8 cellular contexts compared by ENCODE assay signal in the genomic region with DNA sequence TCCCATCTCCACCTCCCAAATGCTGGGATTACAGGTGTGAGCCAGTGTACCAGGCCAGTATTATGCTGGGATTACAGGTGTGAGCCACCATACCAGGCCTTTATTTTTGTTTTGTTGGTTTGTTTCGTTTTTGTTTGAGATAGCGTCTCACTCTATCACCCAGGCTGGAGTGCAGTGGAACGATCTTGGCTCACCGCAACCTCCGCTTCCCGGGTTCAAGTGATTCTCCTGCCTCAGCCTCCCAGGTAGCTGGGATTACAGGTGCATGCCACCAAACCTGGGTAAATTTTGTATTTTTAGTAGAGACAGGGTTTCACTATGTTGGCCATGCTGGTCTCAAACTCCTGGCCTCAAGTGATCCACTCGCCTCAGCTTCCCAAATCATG. TPM values are rescaled to one million over a fixed set of nuclear protein-coding genes. Genes with fewer than 3 reads are reported as not detected.
DNase-seq lines count a peak whose midpoint lies in the region; ATAC-seq, FAIRE-seq and TF ChIP-seq lines count a peak whose summit lies in the region.
"Not testable (repeated sequence)": the region's sequence is repeated elsewhere in the genome, so short reads cannot be mapped to it uniquely, and the experiment has no call there.

No MANE protein-coding gene starts in this region.

- not testable (repeated sequence) for H4K20me1 ChIP-seq in Karpas-422 (ENCODE audit: insufficient read depth, low read depth, low read length); keratinocyte (ENCODE audit: control insufficient read depth, extremely low read depth, insufficient read depth, low read length)

- WGBS in thymus, result 94% methylated on average over 7 of the region's 7 CpGs

- not testable (repeated sequence) for H2AFZ ChIP-seq in Karpas-422 (ENCODE audit: low read length); keratinocyte (ENCODE audit: control insufficient read depth, low read length)

- peak overlapping the region; percentile 84 for H3K27ac ChIP-seq in CD4-positive, CD25-positive, alpha-beta regulatory T cell (ENCODE audit: insufficient read depth, low read length, poor library complexity, severe bottlenecking)
- H3K27ac ChIP-seq in Karpas-422 (ENCODE audit: low read length), result peak overlapping the region; percentile 71
- peak overlapping the region; percentile 4 for H3K27ac ChIP-seq in duodenal mucosa (ENCODE audit: low read depth, low read length)
- peak overlapping the region; percentile 94 for H3K27ac ChIP-seq in keratinocyte (ENCODE audit: control insufficient read depth, insufficient read depth, low read length)
- H3K27ac ChIP-seq in thymus (ENCODE audit: low read depth), result peak overlapping the region; percentile 97

- H3K27me3 Mint-ChIP-seq in CD4-positive, CD25-positive, alpha-beta regulatory T cell; T-helper 2 cell treated with Interferon-gamma antibody and Interleukin-4, amounts not matched to agents 5 μg/mL and 100 μg/mL, for 36 hours (ENCODE audit: low read depth); osteocyte (ENCODE audit: unreplicated experiment): not testable (repeated sequence)

- peak overlapping the region; percentile 76 for H3K4me3 ChIP-seq in CD4-positive, CD25-positive, alpha-beta regulatory T cell (ENCODE audit: low read depth, low read length)
- H3K4me3 ChIP-seq in Karpas-422 (ENCODE audit: low read length); duodenal mucosa (ENCODE audit: low read depth in 1 of 2, low read length in 2 of 2); keratinocyte (ENCODE audit: control insufficient read depth in 2 of 3, extremely low read depth in 1 of 3, insufficient read depth in 2 of 3, low read depth in 1 of 3, low read length in 3 of 3): not testable (repeated sequence)
- H3K4me3 ChIP-seq in thymus (ENCODE audit: low read length), result peak overlapping the region; percentile 65

- not testable (repeated sequence) for DNase-seq in CD4-positive, CD25-positive, alpha-beta regulatory T cell; Karpas-422; T-helper 2 cell treated with Interferon-gamma antibody and Interleukin-4, amounts not matched to agents 5 μg/mL and 100 μg/mL, for 36 hours (ENCODE audit: low spot score); activated naive CD4-positive, alpha-beta T cell treated with anti-CD3 and anti-CD28 coated beads, Interleukin-2, amount 50 U/mL, for 72 hours (ENCODE audit: low spot score in 2 of 2); keratinocyte (ENCODE audit: low read depth, low spot score); osteocyte (ENCODE audit: extremely low spot score, unreplicated experiment)

- not testable (repeated sequence) for H3K9me2 ChIP-seq in Karpas-422 (replicated peaks; ENCODE audit: insufficient read depth, low read length)

- H3K9me1 ChIP-seq in keratinocyte (ENCODE audit: control insufficient read depth, extremely low read depth, insufficient read depth, low read length), result not testable (repeated sequence)

- H3K4me1 Mint-ChIP-seq in CD4-positive, CD25-positive, alpha-beta regulatory T cell, result peaks cover 0 to 70% (median 38%) of the 10 kb centered on the region in 4 donors
- peaks cover 43% of the 10 kb centered on the region for H3K4me1 Mint-ChIP-seq in T-helper 2 cell treated with Interferon-gamma antibody and Interleukin-4, amounts not matched to agents 5 μg/mL and 100 μg/mL, for 36 hours (ENCODE audit: low read depth)
- peaks cover 51% of the 10 kb centered on the region for H3K4me1 Mint-ChIP-seq in osteocyte (ENCODE audit: unreplicated experiment)

- H3K4me2 ChIP-seq in Karpas-422 (ENCODE audit: low read depth, low read length, poor library complexity, severe bottlenecking), result peak overlapping the region; percentile 91
- H3K4me2 ChIP-seq in keratinocyte (ENCODE audit: control insufficient read depth, extremely low read depth, insufficient read depth, low read depth, low read length), result not testable (repeated sequence)

- H3K36me3 Mint-ChIP-seq in CD4-positive, CD25-positive, alpha-beta regulatory T cell; T-helper 2 cell treated with Interferon-gamma antibody and Interleukin-4, amounts not matched to agents 5 μg/mL and 100 μg/mL, for 36 hours (ENCODE audit: low read depth); activated naive CD4-positive, alpha-beta T cell treated with anti-CD3 and anti-CD28 coated beads, Interleukin-2, amount 50 U/mL, for 72 hours; osteocyte (ENCODE audit: unreplicated experiment): not testable (repeated sequence)

- not testable (repeated sequence) for H3K79me2 ChIP-seq in Karpas-422 (ENCODE audit: low read length); keratinocyte (ENCODE audit: control insufficient read depth, insufficient read depth, low read length)

- not testable (repeated sequence) for TF ChIP-seq CTCF in keratinocyte (optimal IDR thresholded peaks at IDR 0.05 in 1 of 3, IDR thresholded peaks at IDR 0.05 in 1 of 3, conservative IDR thresholded peaks at IDR 0.05 in 1 of 3; ENCODE audit: extremely low read depth in 1 of 3, insufficient read depth in 2 of 3, low read length in 3 of 3); osteocyte (IDR thresholded peaks at IDR 0.05)

- H3K9me3 ChIP-seq in CD4-positive, CD25-positive, alpha-beta regulatory T cell (ENCODE audit: control insufficient read depth in 2 of 2, low read length in 2 of 2); Karpas-422 (ENCODE audit: low read length); duodenal mucosa (ENCODE audit: control insufficient read depth in 1 of 2, low read length in 2 of 2); keratinocyte (ENCODE audit: control insufficient read depth, low read depth, low read length); thymus (ENCODE audit: control insufficient read depth): not testable (repeated sequence)

- H3K27ac Mint-ChIP-seq in CD4-positive, CD25-positive, alpha-beta regulatory T cell, result peak overlapping the region; percentile 95 to 96 (median 95)
- peak overlapping the region; percentile 97 for H3K27ac Mint-ChIP-seq in T-helper 2 cell treated with Interferon-gamma antibody and Interleukin-4, amounts not matched to agents 5 μg/mL and 100 μg/mL, for 36 hours
- peak overlapping the region; percentile 96 to 98 for H3K27ac Mint-ChIP-seq in activated naive CD4-positive, alpha-beta T cell treated with anti-CD3 and anti-CD28 coated beads, Interleukin-2, amount 50 U/mL, for 72 hours
- H3K27ac Mint-ChIP-seq in osteocyte (ENCODE audit: unreplicated experiment), result peak overlapping the region; percentile 98

- H3K9ac ChIP-seq in Karpas-422 (ENCODE audit: low read length) (peak overlapping the region; percentile 74), duodenal mucosa (ENCODE audit: low read depth in 1 of 2, low read length in 2 of 2) (peak overlapping the region; percentile 69 to 85)
- not testable (repeated sequence) for H3K9ac ChIP-seq in keratinocyte (ENCODE audit: control insufficient read depth, extremely low read depth, insufficient read depth, low read length)

- dilution Hi-C loops in keratinocyte (cut with MboI; ENCODE audit: extremely low pct_ligation_motif_present, low sequenced_read_pairs), result not testable (repeated sequence)

- peak overlapping the region in 3 of 4 donors; percentile 90 to 93 (median 90) for H3K4me3 Mint-ChIP-seq in CD4-positive, CD25-positive, alpha-beta regulatory T cell
- H3K4me3 Mint-ChIP-seq in T-helper 2 cell treated with Interferon-gamma antibody and Interleukin-4, amounts not matched to agents 5 μg/mL and 100 μg/mL, for 36 hours, result peak overlapping the region; percentile 90
- not testable (repeated sequence) for H3K4me3 Mint-ChIP-seq in osteocyte (ENCODE audit: unreplicated experiment)

- H3K4me1 ChIP-seq in CD4-positive, CD25-positive, alpha-beta regulatory T cell (ENCODE audit: control insufficient read depth, insufficient read depth, low read length, poor library complexity, severe bottlenecking), result peaks cover 54% of the 10 kb centered on the region
- H3K4me1 ChIP-seq in Karpas-422 (ENCODE audit: low read length) (peaks cover 42% of the 10 kb centered on the region), duodenal mucosa (ENCODE audit: control insufficient read depth in 1 of 2, insufficient read depth in 2 of 2, low read length in 2 of 2) (peaks cover 33 to 41% of the 10 kb centered on the region in 2 donors), keratinocyte (ENCODE audit: control insufficient read depth, extremely low read depth, insufficient read depth, low read length) (peaks cover 53% of the 10 kb centered on the region), thymus (ENCODE audit: control insufficient read depth, insufficient read depth, low read length) (peaks cover 55% of the 10 kb centered on the region)

- not testable (repeated sequence) for ATAC-seq in CD4-positive, CD25-positive, alpha-beta regulatory T cell (ENCODE audit: low read depth in 2 of 2); activated naive CD4-positive, alpha-beta T cell treated with anti-CD3 and anti-CD28 coated beads, Interleukin-2, amount 50 U/mL, for 72 hours

- H3K36me3 ChIP-seq in CD4-positive, CD25-positive, alpha-beta regulatory T cell (ENCODE audit: control insufficient read depth, insufficient read depth, low read length); Karpas-422 (ENCODE audit: insufficient read depth, low read length); duodenal mucosa (ENCODE audit: control insufficient read depth in 1 of 2, insufficient read depth in 2 of 2, low read length in 2 of 2); keratinocyte (ENCODE audit: control insufficient read depth in 2 of 2, extremely low read depth in 1 of 2, insufficient read depth in 2 of 2, low read length in 2 of 2); thymus (ENCODE audit: control insufficient read depth, insufficient read depth): not testable (repeated sequence)

- H3K27me3 ChIP-seq in CD4-positive, CD25-positive, alpha-beta regulatory T cell (ENCODE audit: control insufficient read depth, insufficient read depth, low read length); Karpas-422 (ENCODE audit: low read length); duodenal mucosa (ENCODE audit: control insufficient read depth in 1 of 2, insufficient read depth in 2 of 2, low read length in 2 of 2); keratinocyte (ENCODE audit: control insufficient read depth, extremely low read depth, insufficient read depth, low read length); thymus (ENCODE audit: control insufficient read depth, insufficient read depth): not testable (repeated sequence)

- FAIRE-seq in keratinocyte (lab: Jason Lieb, UNC), result not testable (repeated sequence)

- not testable (repeated sequence) for H3K9me3 Mint-ChIP-seq in CD4-positive, CD25-positive, alpha-beta regulatory T cell; T-helper 2 cell treated with Interferon-gamma antibody and Interleukin-4, amounts not matched to agents 5 μg/mL and 100 μg/mL, for 36 hours; activated naive CD4-positive, alpha-beta T cell treated with anti-CD3 and anti-CD28 coated beads, Interleukin-2, amount 50 U/mL, for 72 hours; osteocyte (ENCODE audit: unreplicated experiment)

RNA-seq across cellular contexts. Expression of gene DDIT4, which starts 11.7 kb away (rescaled TPM):
- total RNA-seq in CD4-positive, CD25-positive, alpha-beta regulatory T cell, result 403 TPM
- 100 to 1,000 TPM in 1 of 4 donors, 10 to 100 TPM in 3; 62.1 to 123 (median 76.6) TPM for polyA plus RNA-seq in CD4-positive, CD25-positive, alpha-beta regulatory T cell
- total RNA-seq in Karpas-422 (2014; rRNA removed; shearing (Covaris generic); ENCODE audit: low replicate concordance), result 331 and 583 TPM in 2 replicates
- 1,000 to 10,000 TPM; 1,025 to 1,076 TPM for total RNA-seq in activated naive CD4-positive, alpha-beta T cell treated with anti-CD3 and anti-CD28 coated beads, Interleukin-2, amount 50 U/mL, for 72 hours
- 153 to 289 TPM (median 248 TPM) in 3 replicates for polyA plus RNA-seq in keratinocyte
- 227 TPM for polyA plus RNA-seq in keratinocyte (2011; ENCODE audit: low read depth)
- 88.3 and 149 TPM in 2 replicates for polyA plus RNA-seq in keratinocyte (2011; cell fraction: cytosol; rRNA removed)
- 237 and 241 TPM in 2 replicates for polyA plus RNA-seq in keratinocyte (2011; cell fraction: nucleus; rRNA removed)
- polyA plus RNA-seq in keratinocyte (2012; ENCODE audit: low replicate concordance), result 409 and 466 TPM in 2 replicates
- polyA minus RNA-seq in keratinocyte, result 214 to 285 TPM (median 225 TPM) in 3 replicates
- polyA minus RNA-seq in keratinocyte (2011; cell fraction: cytosol; rRNA and poly(A)+ RNA removed), result 466 TPM
- polyA minus RNA-seq in keratinocyte (2011; cell fraction: nucleus; rRNA and poly(A)+ RNA removed), result 259 and 281 TPM in 2 replicates
- 288 and 290 TPM in 2 replicates for total RNA-seq in osteocyte
- 628 TPM for polyA plus RNA-seq in thymus

RNA-seq across cellular contexts. Expression of gene ASCC1, which starts 45.9 kb away (rescaled TPM):
- total RNA-seq in CD4-positive, CD25-positive, alpha-beta regulatory T cell, result 25.2 TPM
- 10 to 100 TPM; 20.5 to 28.8 (median 27.2) TPM for polyA plus RNA-seq in CD4-positive, CD25-positive, alpha-beta regulatory T cell
- total RNA-seq in Karpas-422 (2014; rRNA removed; shearing (Covaris generic); ENCODE audit: low replicate concordance), result 26.0 and 27.8 TPM in 2 replicates
- total RNA-seq in activated naive CD4-positive, alpha-beta T cell treated with anti-CD3 and anti-CD28 coated beads, Interleukin-2, amount 50 U/mL, for 72 hours, result 10 to 100 TPM; 65.5 to 87.6 TPM
- polyA plus RNA-seq in keratinocyte (21.3 to 32.9 TPM (median 31.9 TPM) in 3 replicates), thymus (29.7 TPM)
- 21.0 TPM for polyA plus RNA-seq in keratinocyte (2011; ENCODE audit: low read depth)
- polyA plus RNA-seq in keratinocyte (2011; cell fraction: cytosol; rRNA removed), result 23.9 and 39.4 TPM in 2 replicates
- polyA plus RNA-seq in keratinocyte (2011; cell fraction: nucleus; rRNA removed), result 26.3 and 28.9 TPM in 2 replicates
- polyA plus RNA-seq in keratinocyte (2012; ENCODE audit: low replicate concordance), result 18.0 and 27.0 TPM in 2 replicates
- 12.9 to 33.0 TPM (median 25.1 TPM) in 3 replicates for polyA minus RNA-seq in keratinocyte
- polyA minus RNA-seq in keratinocyte (2011; cell fraction: cytosol; rRNA and poly(A)+ RNA removed), result 22.6 TPM
- 14.8 and 26.8 TPM in 2 replicates for polyA minus RNA-seq in keratinocyte (2011; cell fraction: nucleus; rRNA and poly(A)+ RNA removed)
- total RNA-seq in osteocyte, result 39.1 and 40.6 TPM in 2 replicates

RNA-seq across cellular contexts. Expression of gene ANAPC16, which starts 46.2 kb away (rescaled TPM):
- total RNA-seq in CD4-positive, CD25-positive, alpha-beta regulatory T cell, result 86.6 TPM
- polyA plus RNA-seq in CD4-positive, CD25-positive, alpha-beta regulatory T cell, result 100 to 1,000 TPM; 282 to 361 (median 288) TPM
- 90.4 and 129 TPM in 2 replicates for total RNA-seq in Karpas-422 (2014; rRNA removed; shearing (Covaris generic); ENCODE audit: low replicate concordance)
- 100 to 1,000 TPM in 1 of 2 donors, 10 to 100 TPM in 1; 88.2 to 107 TPM for total RNA-seq in activated naive CD4-positive, alpha-beta T cell treated with anti-CD3 and anti-CD28 coated beads, Interleukin-2, amount 50 U/mL, for 72 hours
- 61.6 to 93.9 TPM (median 70.2 TPM) in 3 replicates for polyA plus RNA-seq in keratinocyte
- polyA plus RNA-seq in keratinocyte (2011; ENCODE audit: low read depth), result 49.2 TPM
- polyA plus RNA-seq in keratinocyte (2011; cell fraction: cytosol; rRNA removed), result 39.7 and 67.5 TPM in 2 replicates
- 14.3 and 21.5 TPM in 2 replicates for polyA plus RNA-seq in keratinocyte (2011; cell fraction: nucleus; rRNA removed)
- 50.0 and 66.0 TPM in 2 replicates for polyA plus RNA-seq in keratinocyte (2012; ENCODE audit: low replicate concordance)
- 10.7 to 23.5 TPM (median 17.1 TPM) in 3 replicates for polyA minus RNA-seq in keratinocyte
- 8.2 TPM for polyA minus RNA-seq in keratinocyte (2011; cell fraction: cytosol; rRNA and poly(A)+ RNA removed)
- 4.5 and 6.1 TPM in 2 replicates for polyA minus RNA-seq in keratinocyte (2011; cell fraction: nucleus; rRNA and poly(A)+ RNA removed)
- 61.7 and 70.3 TPM in 2 replicates for total RNA-seq in osteocyte
- polyA plus RNA-seq in thymus, result 349 TPM

Comparison
In these comparisons a context has a peak if more than half of its experiments do, and no peak if none do; other contexts are left out.
1. H3K27ac ChIP-seq: peak in every context shown above with its lines; median percentile 97 in thymus; 94 in keratinocyte; 84 in CD4-positive, CD25-positive, alpha-beta regulatory T cell; 71 in Karpas-422; 4 in duodenal mucosa.